In the genomic region with DNA sequence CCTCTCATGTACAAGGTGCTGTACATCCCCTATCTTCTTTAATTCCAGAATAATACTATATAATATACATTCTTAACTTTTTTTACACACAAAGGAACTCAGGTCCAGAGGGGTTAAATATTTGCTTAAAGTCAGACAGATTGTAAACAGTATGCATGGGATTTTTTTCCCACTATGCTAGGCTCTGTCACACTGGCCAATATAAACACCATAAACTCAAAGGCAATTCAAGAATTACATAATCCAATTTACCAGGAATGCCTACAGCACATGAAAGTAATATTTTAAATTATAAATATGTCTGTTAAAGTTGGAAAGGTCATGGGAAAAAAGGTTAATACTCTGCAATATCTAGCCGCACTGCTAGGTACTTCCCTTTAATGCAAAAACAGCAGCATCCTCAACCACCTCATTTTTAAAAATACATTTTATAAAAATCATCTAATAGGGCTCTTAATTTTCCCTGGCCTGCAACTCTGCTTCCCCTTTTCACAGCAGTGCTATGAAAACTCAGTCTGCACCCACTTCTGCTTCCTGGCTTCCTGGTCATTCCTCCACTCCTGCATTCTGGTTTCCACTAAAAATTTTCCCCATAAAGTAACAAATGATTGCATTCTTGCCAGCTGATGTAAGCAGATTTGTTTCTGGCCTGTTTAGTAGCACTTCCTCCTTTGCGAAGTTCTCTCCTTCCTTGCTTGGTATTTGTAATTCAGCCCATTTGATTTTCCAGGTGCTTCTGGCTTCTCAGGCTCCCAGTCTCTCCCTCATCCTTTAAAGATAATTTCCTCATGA, we compare ENCODE assay signal across 14 cellular contexts.
DNase-seq lines count a peak whose midpoint lies in the region; ATAC-seq and TF ChIP-seq lines count a peak whose summit lies in the region.
"Had no signal": no experiment of that assay in that cellular context is flagged by ENCODE, and none has a peak within 500 bp of the region (broad histone marks: within the 10 kb centered on the region; RNA-seq: fewer than 3 reads in every experiment).

No MANE protein-coding gene starts in this region.

- H3K9me3 ChIP-seq in tibial artery, result no peaks in the 10 kb centered on the region

- intact Hi-C loops in tibial artery (cut with DNase I; ENCODE audit: low total_unique reads), result no loop called here

- H3K4me1 Mint-ChIP-seq in WTC11, result peaks cover 27% of the 10 kb centered on the region
- H3K4me1 Mint-ChIP-seq: nephron had no signal

- H3K27me3 Mint-ChIP-seq in WTC11 (ENCODE audit: low read depth), result no peaks in the 10 kb centered on the region

- H3K36me3 ChIP-seq in tibial artery, result peaks cover 0 to 3% (median 0%) of the 10 kb centered on the region in 3 donors

- H3K4me3 ChIP-seq in tibial artery, result no peak overlapping the region

- CTCF ChIA-PET in WTC11 (lab: Charles Lee), result no interaction called here

- H3K27ac Mint-ChIP-seq in WTC11, result no peak overlapping the region
- H3K27ac Mint-ChIP-seq: nephron; T-helper 2 cell treated with Interferon-gamma antibody and Interleukin-4, amounts not matched to agents 5 μg/mL and 100 μg/mL, for 36 hours had no signal

- peaks cover 0 to 19% (median 16%) of the 10 kb centered on the region in 4 donors for H3K4me1 ChIP-seq in tibial artery

- H3K27me3 ChIP-seq in tibial artery, result no peaks in the 10 kb centered on the region

- ATAC-seq in WTC11, result peak; percentile 38; the same call in 1 of the 2 replicates
- ATAC-seq in GM21423 (IDR thresholded peaks at IDR 0.05; ENCODE audit: unreplicated experiment), result no peak
- ATAC-seq in GM21717 (IDR thresholded peaks at IDR 0.05; ENCODE audit: unreplicated experiment), result no peak
- ATAC-seq in GM18868 (IDR thresholded peaks at IDR 0.05; ENCODE audit: unreplicated experiment), result no peak
- ATAC-seq: esophagus mucosa had no signal

- H3K9me3 Mint-ChIP-seq in WTC11, result peaks cover 6% of the 10 kb centered on the region
- H3K9me3 Mint-ChIP-seq: nephron; T-helper 2 cell treated with Interferon-gamma antibody and Interleukin-4, amounts not matched to agents 5 μg/mL and 100 μg/mL, for 36 hours had no signal

- POLR2A ChIA-PET in WTC11 (lab: Charles Lee), result no interaction called here

- DNase-seq in DMS53 (lab: John Stamatoyannopoulos, UW), result peak; percentile 43
- DNase-seq in DMS53 treated with DMSO at 0.1 percent for 48 hours (lab: John Stamatoyannopoulos, UW; ENCODE audit: unreplicated experiment), result no peak
- DNase-seq in WTC11 (ENCODE audit: low spot score), result no peak
- DNase-seq in kidney tubule cell (ENCODE audit: low spot score), result peak; percentile 59
- peak in 1 of 2 donors; percentile 29 for DNase-seq in tibial artery
- DNase-seq: activated naive CD4-positive, alpha-beta T cell treated with Interleukin-2 at 50 U/mL for 16 hours; NCI-H2171 had no signal

- peaks cover 7% of the 10 kb centered on the region for H3K36me3 Mint-ChIP-seq in WTC11

- no peak overlapping the region for H3K4me3 Mint-ChIP-seq in WTC11
- H3K4me3 Mint-ChIP-seq: nephron; T-helper 2 cell treated with Interferon-gamma antibody and Interleukin-4, amounts not matched to agents 5 μg/mL and 100 μg/mL, for 36 hours had no signal

- TF ChIP-seq CTCF in WTC11 (IDR thresholded peaks at IDR 0.05) (no peak), tibial artery (IDR thresholded peaks at IDR 0.05) (no peak)

- peak overlapping the region; percentile 22 to 29 for H3K27ac ChIP-seq in tibial artery
- H3K27ac ChIP-seq: 22Rv1 had no signal

TF ChIP-seq in WTC11, 78 proteins besides CTCF, POLR2A, EP300 and RAD21:
- TF ChIP-seq, protein P1, sequence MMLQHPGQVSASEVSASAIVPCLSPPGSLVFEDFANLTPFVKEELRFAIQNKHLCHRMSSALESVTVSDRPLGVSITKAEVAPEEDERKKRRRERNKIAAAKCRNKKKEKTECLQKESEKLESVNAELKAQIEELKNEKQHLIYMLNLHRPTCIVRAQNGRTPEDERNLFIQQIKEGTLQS (CRISPR knock-in tag; conservative IDR thresholded peaks at IDR 0.05), result no peak
- TF ChIP-seq, protein P2, sequence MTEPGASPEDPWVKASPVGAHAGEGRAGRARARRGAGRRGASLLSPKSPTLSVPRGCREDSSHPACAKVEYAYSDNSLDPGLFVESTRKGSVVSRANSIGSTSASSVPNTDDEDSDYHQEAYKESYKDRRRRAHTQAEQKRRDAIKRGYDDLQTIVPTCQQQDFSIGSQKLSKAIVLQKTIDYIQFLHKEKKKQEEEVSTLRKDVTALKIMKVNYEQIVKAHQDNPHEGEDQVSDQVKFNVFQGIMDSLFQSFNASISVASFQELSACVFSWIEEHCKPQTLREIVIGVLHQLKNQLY (CRISPR knock-in tag; IDR thresholded peaks at IDR 0.05), result no peak
- no peak for TF ChIP-seq FOXK1 (CRISPR knock-in tag; IDR thresholded peaks at IDR 0.05)
- no peak for TF ChIP-seq NFYB (CRISPR knock-in tag; conservative IDR thresholded peaks at IDR 0.05; ENCODE audit: low read depth)
- no peak for TF ChIP-seq ATF1 (CRISPR knock-in tag; IDR thresholded peaks at IDR 0.05)
- no peak for TF ChIP-seq ZNF263 (CRISPR knock-in tag; IDR thresholded peaks at IDR 0.05; ENCODE audit: low read depth)
- TF ChIP-seq, protein P3, sequence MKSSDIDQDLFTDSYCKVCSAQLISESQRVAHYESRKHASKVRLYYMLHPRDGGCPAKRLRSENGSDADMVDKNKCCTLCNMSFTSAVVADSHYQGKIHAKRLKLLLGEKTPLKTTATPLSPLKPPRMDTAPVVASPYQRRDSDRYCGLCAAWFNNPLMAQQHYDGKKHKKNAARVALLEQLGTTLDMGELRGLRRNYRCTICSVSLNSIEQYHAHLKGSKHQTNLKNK (CRISPR knock-in tag; IDR thresholded peaks at IDR 0.05), result no peak
- TF ChIP-seq JAZF1 (CRISPR knock-in tag; IDR thresholded peaks at IDR 0.05), result no peak
- no peak for TF ChIP-seq SOX15 (CRISPR knock-in tag; IDR thresholded peaks at IDR 0.05)
- TF ChIP-seq, protein P4, sequence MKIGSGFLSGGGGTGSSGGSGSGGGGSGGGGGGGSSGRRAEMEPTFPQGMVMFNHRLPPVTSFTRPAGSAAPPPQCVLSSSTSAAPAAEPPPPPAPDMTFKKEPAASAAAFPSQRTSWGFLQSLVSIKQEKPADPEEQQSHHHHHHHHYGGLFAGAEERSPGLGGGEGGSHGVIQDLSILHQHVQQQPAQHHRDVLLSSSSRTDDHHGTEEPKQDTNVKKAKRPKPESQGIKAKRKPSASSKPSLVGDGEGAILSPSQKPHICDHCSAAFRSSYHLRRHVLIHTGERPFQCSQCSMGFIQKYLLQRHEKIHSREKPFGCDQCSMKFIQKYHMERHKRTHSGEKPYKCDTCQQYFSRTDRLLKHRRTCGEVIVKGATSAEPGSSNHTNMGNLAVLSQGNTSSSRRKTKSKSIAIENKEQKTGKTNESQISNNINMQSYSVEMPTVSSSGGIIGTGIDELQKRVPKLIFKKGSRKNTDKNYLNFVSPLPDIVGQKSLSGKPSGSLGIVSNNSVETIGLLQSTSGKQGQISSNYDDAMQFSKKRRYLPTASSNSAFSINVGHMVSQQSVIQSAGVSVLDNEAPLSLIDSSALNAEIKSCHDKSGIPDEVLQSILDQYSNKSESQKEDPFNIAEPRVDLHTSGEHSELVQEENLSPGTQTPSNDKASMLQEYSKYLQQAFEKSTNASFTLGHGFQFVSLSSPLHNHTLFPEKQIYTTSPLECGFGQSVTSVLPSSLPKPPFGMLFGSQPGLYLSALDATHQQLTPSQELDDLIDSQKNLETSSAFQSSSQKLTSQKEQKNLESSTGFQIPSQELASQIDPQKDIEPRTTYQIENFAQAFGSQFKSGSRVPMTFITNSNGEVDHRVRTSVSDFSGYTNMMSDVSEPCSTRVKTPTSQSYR (CRISPR knock-in tag; IDR thresholded peaks at IDR 0.05), result no peak
- TF ChIP-seq SMAD4 (CRISPR knock-in tag; IDR thresholded peaks at IDR 0.05), result no peak
- TF ChIP-seq NFE2L1 (CRISPR knock-in tag; IDR thresholded peaks at IDR 0.05), result no peak
- no peak for TF ChIP-seq SP1 (CRISPR knock-in tag; conservative IDR thresholded peaks at IDR 0.05)
- no peak for TF ChIP-seq TCF7 (CRISPR knock-in tag; IDR thresholded peaks at IDR 0.05; ENCODE audit: low read depth)
- TF ChIP-seq GABPB1 (CRISPR knock-in tag; IDR thresholded peaks at IDR 0.05), result no peak
- TF ChIP-seq, protein P5, sequence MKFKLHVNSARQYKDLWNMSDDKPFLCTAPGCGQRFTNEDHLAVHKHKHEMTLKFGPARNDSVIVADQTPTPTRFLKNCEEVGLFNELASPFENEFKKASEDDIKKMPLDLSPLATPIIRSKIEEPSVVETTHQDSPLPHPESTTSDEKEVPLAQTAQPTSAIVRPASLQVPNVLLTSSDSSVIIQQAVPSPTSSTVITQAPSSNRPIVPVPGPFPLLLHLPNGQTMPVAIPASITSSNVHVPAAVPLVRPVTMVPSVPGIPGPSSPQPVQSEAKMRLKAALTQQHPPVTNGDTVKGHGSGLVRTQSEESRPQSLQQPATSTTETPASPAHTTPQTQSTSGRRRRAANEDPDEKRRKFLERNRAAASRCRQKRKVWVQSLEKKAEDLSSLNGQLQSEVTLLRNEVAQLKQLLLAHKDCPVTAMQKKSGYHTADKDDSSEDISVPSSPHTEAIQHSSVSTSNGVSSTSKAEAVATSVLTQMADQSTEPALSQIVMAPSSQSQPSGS (CRISPR knock-in tag; IDR thresholded peaks at IDR 0.05; ENCODE audit: borderline replicate concordance, low read depth), result no peak

Comparison
In these comparisons a context has a peak if more than half of its experiments do, and no peak if none do; other contexts are left out.
1. DNase-seq: peak in DMS53 (single experiment) and kidney tubule cell (single experiment); none in DMS53 treated with DMSO at 0.1 percent for 48 hours (single experiment) and WTC11 (single experiment).